Comparison of ENCODE assay signal across 8 cellular contexts in genomic region chr10:43292745-43293676, GRCh38. TPM values are rescaled to one million over a fixed set of nuclear protein-coding genes. Genes with fewer than 3 reads are reported as not detected.
DNase-seq lines count a peak whose midpoint lies in the region; ATAC-seq and TF ChIP-seq lines count a peak whose summit lies in the region.

No MANE protein-coding gene starts in this region.

- H3K4me1 Mint-ChIP-seq in activated CD8-positive, alpha-beta memory T cell treated with anti-CD3 and anti-CD28 coated beads, Interleukin-2, amount 10 ng/mL, durations not matched to agents 7 days and 5 days, result peaks cover 53% of the 10 kb centered on the region
- peaks cover 16 to 83% (median 34%) of the 10 kb centered on the region in 7 donors for H3K4me1 Mint-ChIP-seq in naive thymus-derived CD4-positive, alpha-beta T cell

- no peak overlapping the region for H3K27ac ChIP-seq in esophagus muscularis mucosa (replicated peaks in 1 of 4)
- no peak overlapping the region for H3K27ac ChIP-seq in naive thymus-derived CD4-positive, alpha-beta T cell (ENCODE audit: low read depth, low read length)
- no peak overlapping the region for H3K27ac ChIP-seq in transverse colon

- H3K4me3 Mint-ChIP-seq in activated CD8-positive, alpha-beta memory T cell treated with anti-CD3 and anti-CD28 coated beads, Interleukin-2, amount 10 ng/mL, durations not matched to agents 7 days and 5 days, result no peak overlapping the region
- H3K4me3 Mint-ChIP-seq in naive thymus-derived CD4-positive, alpha-beta T cell, result peak overlapping the region; percentile 13 to 75 (median 55)

- no peak overlapping the region for H3K4me3 ChIP-seq in esophagus muscularis mucosa
- no peak overlapping the region for H3K4me3 ChIP-seq in naive thymus-derived CD4-positive, alpha-beta T cell (ENCODE audit: low read length)
- H3K4me3 ChIP-seq in transverse colon, result no peak overlapping the region

- peak overlapping the region; percentile 85 for H3K27ac Mint-ChIP-seq in activated CD8-positive, alpha-beta memory T cell treated with anti-CD3 and anti-CD28 coated beads, Interleukin-2, amount 10 ng/mL, durations not matched to agents 7 days and 5 days
- H3K27ac Mint-ChIP-seq in naive thymus-derived CD4-positive, alpha-beta T cell, result peak overlapping the region in 6 of 9 donors; percentile 65 to 84 (median 78)

- H3K27me3 ChIP-seq in esophagus muscularis mucosa (peaks cover 0 to 42% (median 3%) of the 10 kb centered on the region in 4 donors), transverse colon (peaks cover 9% of the 10 kb centered on the region)
- no peaks in the 10 kb centered on the region for H3K27me3 ChIP-seq in naive thymus-derived CD4-positive, alpha-beta T cell (ENCODE audit: control insufficient read depth in 2 of 2, insufficient read depth in 2 of 2, low read length in 2 of 2)

- POLR2A ChIA-PET in naive thymus-derived CD4-positive, alpha-beta T cell (lab: Charles Lee), result interaction anchor here (0.6 to 3.1 kb wide), 8 partner anchors 16 to 739 kb away, joined by 3 to 18 read pairs (median 7); no protein-coding TSS in a partner anchor

- peaks cover 3% of the 10 kb centered on the region for H3K36me3 Mint-ChIP-seq in activated CD8-positive, alpha-beta memory T cell treated with anti-CD3 and anti-CD28 coated beads, Interleukin-2, amount 10 ng/mL, durations not matched to agents 7 days and 5 days
- peaks cover 0 to 16% (median 0%) of the 10 kb centered on the region in 5 donors for H3K36me3 Mint-ChIP-seq in naive thymus-derived CD4-positive, alpha-beta T cell

- TF ChIP-seq EP300 in esophagus muscularis mucosa (IDR thresholded peaks at IDR 0.05) (no peak), transverse colon (IDR thresholded peaks at IDR 0.05; ENCODE audit: low read depth) (no peak)

- H3K27me3 Mint-ChIP-seq in activated CD8-positive, alpha-beta memory T cell treated with anti-CD3 and anti-CD28 coated beads, Interleukin-2, amount 10 ng/mL, durations not matched to agents 7 days and 5 days, result peaks cover 3% of the 10 kb centered on the region
- H3K27me3 Mint-ChIP-seq in naive thymus-derived CD4-positive, alpha-beta T cell, result peaks cover 0 to 15% (median 6%) of the 10 kb centered on the region in 5 donors

- no peaks in the 10 kb centered on the region for H3K36me3 ChIP-seq in esophagus muscularis mucosa
- no peaks in the 10 kb centered on the region for H3K36me3 ChIP-seq in naive thymus-derived CD4-positive, alpha-beta T cell (ENCODE audit: control insufficient read depth in 2 of 3, insufficient read depth in 3 of 3, low read length in 3 of 3)
- no peaks in the 10 kb centered on the region for H3K36me3 ChIP-seq in transverse colon

- intact Hi-C loops in esophagus muscularis mucosa (cut with DNase I), result loop anchor here (2.0 kb wide), 2 partner anchors 56 to 168 kb away; no protein-coding TSS in a partner anchor
- intact Hi-C loops in naive thymus-derived CD4-positive, alpha-beta T cell (cut with micrococcal nuclease), result loop anchor here (1.0 to 10.0 kb wide), 9 partner anchors 16 to 282 kb away; partner anchors contain the start of genes CSGALNACT2 (in 1 of the 2) and ZNF239 (in 1 of the 2)
- intact Hi-C loops in transverse colon (cut with DNase I; ENCODE audit: low total_unique reads), result loop anchor here (5.0 kb wide), 2 partner anchors 54 to 169 kb away; no protein-coding TSS in a partner anchor

- in situ Hi-C loops in transverse colon (cut with MboI; ENCODE audit: low pct_ligation_motif_present in 1 of 4, low pct_unique_long_range_greater_than_20kb in 1 of 4, low sequenced_read_pairs in 3 of 4), result loop anchor here in 3 of 4 donors (5.0 to 10.0 kb wide), 4 partner anchors 52 to 172 kb away; no protein-coding TSS in a partner anchor

- peak; percentile 68 for ATAC-seq in activated CD8-positive, alpha-beta memory T cell treated with anti-CD3 and anti-CD28 coated beads, Interleukin-2, amount 10 ng/mL, durations not matched to agents 7 days and 5 days
- peak; percentile 72 for ATAC-seq in naive thymus-derived CD4-positive, alpha-beta T cell
- ATAC-seq in GM19397 (IDR thresholded peaks at IDR 0.05; ENCODE audit: unreplicated experiment), result no peak

- TF ChIP-seq CTCF in esophagus muscularis mucosa (IDR thresholded peaks at IDR 0.05) (peak; percentile 72 to 79 (median 77)), transverse colon (IDR thresholded peaks at IDR 0.05) (peak; percentile 69 to 77 (median 74))

- no peaks in the 10 kb centered on the region for H3K9me3 Mint-ChIP-seq in activated CD8-positive, alpha-beta memory T cell treated with anti-CD3 and anti-CD28 coated beads, Interleukin-2, amount 10 ng/mL, durations not matched to agents 7 days and 5 days (ENCODE audit: low read depth)
- H3K9me3 Mint-ChIP-seq in naive thymus-derived CD4-positive, alpha-beta T cell, result peaks cover 0 to 11% (median 1%) of the 10 kb centered on the region in 11 donors

- peak; percentile 34 for DNase-seq in DMS153 (lab: John Stamatoyannopoulos, UW)
- peak; percentile 30 for DNase-seq in HCEC 1CT
- DNase-seq in NCI-H460 (ENCODE audit: extremely low read depth, low read depth), result peak; percentile 64
- DNase-seq in activated CD8-positive, alpha-beta memory T cell treated with anti-CD3 and anti-CD28 coated beads, Interleukin-2, amount 10 ng/mL, durations not matched to agents 7 days and 5 days, result peak; percentile 76
- no peak for DNase-seq in esophagus muscularis mucosa (ENCODE audit: extremely low spot score)
- peak in 6 of 9 donors; percentile 22 to 51 (median 44) for DNase-seq in naive thymus-derived CD4-positive, alpha-beta T cell
- peak; percentile 65 for DNase-seq in transverse colon

- CTCF ChIA-PET in activated CD8-positive, alpha-beta memory T cell treated with anti-CD3 and anti-CD28 coated beads, Interleukin-2, amount 10 ng/mL, durations not matched to agents 7 days and 5 days (lab: Charles Lee), result interaction anchor here (0.6 to 6.6 kb wide), 43 partner anchors 8 to 172 kb away, joined by 3 to 153 read pairs (median 4); partner anchors contain the start of genes CSGALNACT2, RASGEF1A and ZNF487
- CTCF ChIA-PET in naive thymus-derived CD4-positive, alpha-beta T cell (lab: Charles Lee), result interaction anchor here (0.5 to 5.1 kb wide), 21 partner anchors 10 to 170 kb away, joined by 3 to 76 read pairs (median 4); no protein-coding TSS in a partner anchor

- no peaks in the 10 kb centered on the region for H3K9me3 ChIP-seq in esophagus muscularis mucosa
- H3K9me3 ChIP-seq in naive thymus-derived CD4-positive, alpha-beta T cell (ENCODE audit: control insufficient read depth in 2 of 3, low read length in 3 of 3), result no peaks in the 10 kb centered on the region
- no peaks in the 10 kb centered on the region for H3K9me3 ChIP-seq in transverse colon

- 30% methylated on average over 15 of the region's 16 CpGs for WGBS in esophagus muscularis mucosa
- 18 to 27% methylated on average over 4 to 16 of the region's 16 CpGs for WGBS in transverse colon (ENCODE audit: low coverage in 1 of 2), 2 donors

- H3K4me1 ChIP-seq in esophagus muscularis mucosa (peaks cover 0 to 9% (median 8%) of the 10 kb centered on the region in 4 donors), transverse colon (peaks cover 0 to 1% (median 0%) of the 10 kb centered on the region in 4 donors)
- peaks cover 31 to 35% of the 10 kb centered on the region in 2 donors for H3K4me1 ChIP-seq in naive thymus-derived CD4-positive, alpha-beta T cell (ENCODE audit: control insufficient read depth in 2 of 2, insufficient read depth in 2 of 2, low read length in 2 of 2)

- TF ChIP-seq POLR2A in esophagus muscularis mucosa (IDR thresholded peaks at IDR 0.05; ENCODE audit: low read depth) (no peak), transverse colon (IDR thresholded peaks at IDR 0.05) (no peak)

RNA-seq across cellular contexts. Expression of gene RASGEF1A, which starts 26.1 kb away (rescaled TPM):
- 0.89 and 1.2 TPM in 2 replicates for total RNA-seq in NCI-H460 (2014; rRNA removed; shearing (Covaris generic))
- polyA plus RNA-seq in NCI-H460 (2014; cell fraction: nucleus; rRNA removed), result 0.81 and 1.6 TPM in 2 replicates
- total RNA-seq in activated CD8-positive, alpha-beta memory T cell treated with anti-CD3 and anti-CD28 coated beads, Interleukin-2, amount 10 ng/mL, durations not matched to agents 7 days and 5 days, result 1 to 10 TPM; 3.2 to 4.2 TPM
- total RNA-seq in esophagus muscularis mucosa (1 to 10 TPM in 2 of 4 donors, under 1 TPM in 2; 0.42 to 7.1 (median 1.0) TPM), transverse colon (1 to 10 TPM in 1 of 4 donors, under 1 TPM in 1, not detected in 2; 0.41 to 2.5 TPM)
- 1 to 10 TPM in 2 of 5 experiments, under 1 TPM in 3; 0.22 to 3.3 (median 0.42) TPM for total RNA-seq in naive thymus-derived CD4-positive, alpha-beta T cell
- polyA plus RNA-seq in naive thymus-derived CD4-positive, alpha-beta T cell, result under 1 TPM in 1 of 2 donors, not detected in 1; 0.05 TPM
